Comparison of ENCODE assay signal across 30 cellular contexts in the genomic region with DNA sequence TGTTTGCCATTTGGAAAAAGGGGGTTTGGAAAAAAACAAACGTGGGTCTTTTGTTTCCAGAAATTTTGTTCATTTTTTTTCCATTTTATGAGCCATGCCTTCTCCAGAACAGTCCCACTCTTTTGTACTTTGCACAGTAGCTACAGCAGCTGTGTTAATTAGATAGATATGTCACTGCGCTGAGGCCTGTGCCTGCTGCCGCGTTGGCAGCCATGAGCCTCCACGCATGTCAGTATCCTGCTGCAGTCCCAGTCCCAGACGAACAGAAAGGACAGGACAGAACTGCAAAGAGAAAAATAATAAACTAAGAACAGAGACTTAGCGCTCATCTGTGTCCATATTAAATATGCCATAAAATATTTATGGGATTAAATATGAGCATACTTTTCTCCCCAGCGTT.
"Had no signal": no experiment of that assay in that cellular context is flagged by ENCODE, and none has a peak within 500 bp of the region (broad histone marks: within the 10 kb centered on the region; RNA-seq: fewer than 3 reads in every experiment).

No MANE protein-coding gene starts in this region.

- H3K27ac ChIP-seq: ascending aorta, breast epithelium, cardiac muscle cell, colonic mucosa, epithelial cell of prostate, esophagus squamous epithelium, gastroesophageal sphincter, WERI-Rb-1 had no signal

- H3K4me1 ChIP-seq: ascending aorta, breast epithelium, colonic mucosa, esophagus squamous epithelium had no signal

- H3K4me3 Mint-ChIP-seq: activated B cell treated with CpG ODN at 0.5 μM for 24 hours; activated CD8-positive, alpha-beta T cell treated with anti-CD3 and anti-CD28 coated beads for 36 hours; activated naive CD8-positive, alpha-beta T cell; activated T-cell treated with anti-CD3 and anti-CD28 coated beads, Interleukin-2, amount 50 U/mL, for 4 hours; activated T-helper 17 cell treated with anti-CD3 and anti-CD28 coated beads, Interleukin-2, amount 50 U/mL, for 72 hours; brain; T-helper 17 cell; T-helper 2 cell treated with Interferon-gamma antibody and Interleukin-4, amounts not matched to agents 5 μg/mL and 100 μg/mL, for 36 hours had no signal

- H3K4me1 Mint-ChIP-seq: activated B cell treated with CpG ODN at 0.5 μM for 24 hours; activated T-helper 17 cell treated with anti-CD3 and anti-CD28 coated beads, Interleukin-2, amount 50 U/mL, for 72 hours; T-helper 17 cell had no signal

- H3K27ac Mint-ChIP-seq: activated B cell treated with CpG ODN at 0.5 μM for 24 hours; activated CD8-positive, alpha-beta T cell treated with anti-CD3 and anti-CD28 coated beads for 36 hours; activated naive CD8-positive, alpha-beta T cell; activated T-helper 17 cell treated with anti-CD3 and anti-CD28 coated beads, Interleukin-2, amount 50 U/mL, for 72 hours; T-helper 17 cell; T-helper 2 cell treated with Interferon-gamma antibody and Interleukin-4, amounts not matched to agents 5 μg/mL and 100 μg/mL, for 36 hours had no signal

- H3K9me3 ChIP-seq: ascending aorta, breast epithelium, colonic mucosa, esophagus squamous epithelium, gastroesophageal sphincter had no signal

- H3K36me3 Mint-ChIP-seq: activated naive CD8-positive, alpha-beta T cell; brain had no signal

- DNase-seq: activated B cell treated with CpG ODN at 0.5 μM for 24 hours; activated CD4-positive, alpha-beta T cell treated with anti-CD3 and anti-CD28 coated beads for 48 hours; activated CD4-positive, alpha-beta T cell treated with anti-CD3 and anti-CD28 coated beads, Interleukin-2, amount 50 U/mL, for 1 hour; activated CD4-positive, alpha-beta T cell treated with anti-CD3 and anti-CD28 coated beads, Interleukin-2, amount 50 U/mL, for 48 hours; activated CD8-positive, alpha-beta memory T cell treated with anti-CD3 and anti-CD28 coated beads for 24 hours; activated CD8-positive, alpha-beta T cell treated with anti-CD3 and anti-CD28 coated beads for 36 hours; activated effector memory CD4-positive, alpha-beta T cell treated with Interleukin-2 at 50 U/mL for 16 hours; activated gamma-delta T cell treated with Interleukin-2 at 50 U/mL for 16 hours; activated naive CD4-positive, alpha-beta T cell treated with anti-CD3 and anti-CD28 coated beads, Interleukin-2, amount 50 U/mL, for 16 hours; activated naive CD4-positive, alpha-beta T cell treated with Interleukin-2 at 50 U/mL for 16 hours; activated T-cell treated with anti-CD3 and anti-CD28 coated beads, Interleukin-2, amount 50 U/mL, for 4 hours; central memory CD4-positive, alpha-beta T cell; cerebellar nuclear complex; colonic mucosa; effector CD8-positive, alpha-beta T cell; esophagus squamous epithelium; foreskin melanocyte; T-helper 1 cell; T-helper 17 cell; T1000; WERI-Rb-1 had no signal

- H3K27me3 ChIP-seq: ascending aorta, breast epithelium, cardiac muscle cell, colonic mucosa, esophagus squamous epithelium, gastroesophageal sphincter had no signal

- H3K9me3 Mint-ChIP-seq: activated B cell treated with CpG ODN at 0.5 μM for 24 hours; activated CD8-positive, alpha-beta T cell treated with anti-CD3 and anti-CD28 coated beads for 36 hours; activated T-cell treated with anti-CD3 and anti-CD28 coated beads, Interleukin-2, amount 50 U/mL, for 4 hours; activated T-helper 17 cell treated with anti-CD3 and anti-CD28 coated beads, Interleukin-2, amount 50 U/mL, for 72 hours; T-helper 2 cell treated with Interferon-gamma antibody and Interleukin-4, amounts not matched to agents 5 μg/mL and 100 μg/mL, for 36 hours had no signal

- H3K36me3 ChIP-seq: ascending aorta, breast epithelium, cardiac muscle cell, colonic mucosa, esophagus squamous epithelium, gastroesophageal sphincter, WERI-Rb-1 had no signal

- H3K27me3 Mint-ChIP-seq: activated B cell treated with CpG ODN at 0.5 μM for 24 hours; activated CD8-positive, alpha-beta T cell treated with anti-CD3 and anti-CD28 coated beads for 36 hours; activated T-helper 17 cell treated with anti-CD3 and anti-CD28 coated beads, Interleukin-2, amount 50 U/mL, for 72 hours; T-helper 17 cell had no signal

- H3K4me3 ChIP-seq: ascending aorta, breast epithelium, cardiac muscle cell, colonic mucosa, esophagus squamous epithelium, gastroesophageal sphincter had no signal
